15 cellular contexts compared by ENCODE assay signal in the genomic region with DNA sequence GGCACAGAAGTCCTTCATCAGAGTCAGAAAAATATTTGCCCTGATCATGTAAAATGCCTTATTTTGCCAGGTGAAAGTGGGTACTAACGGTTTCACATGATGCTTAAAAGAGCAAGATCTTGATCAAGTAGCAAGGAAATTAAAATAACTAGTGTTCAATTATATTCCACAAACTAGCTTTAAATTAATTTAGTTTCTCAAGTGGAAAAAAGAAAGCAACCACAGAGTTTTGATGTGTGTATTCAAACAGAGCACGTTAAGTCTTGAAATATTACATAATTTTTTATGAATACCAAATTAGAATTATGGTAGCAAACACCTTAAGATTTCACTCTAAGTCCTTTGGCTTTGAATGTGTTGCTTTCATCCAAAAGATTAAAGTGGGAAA. TPM values are rescaled to one million over a fixed set of nuclear protein-coding genes. Genes with fewer than 3 reads are reported as not detected.
DNase-seq lines count a peak whose midpoint lies in the region; ATAC-seq, FAIRE-seq and TF ChIP-seq lines count a peak whose summit lies in the region.
"Had no signal": no experiment of that assay in that cellular context is flagged by ENCODE, and none has a peak within 500 bp of the region (broad histone marks: within the 10 kb centered on the region; RNA-seq: fewer than 3 reads in every experiment).

No MANE protein-coding gene starts in this region.

- TF ChIP-seq CTCF in pancreas (IDR thresholded peaks at IDR 0.05): no peak

- 80 to 88% methylated on average over 2 of the region's 2 CpGs for WGBS in pancreas, 2 donors

- no peak overlapping the region for H3K27ac ChIP-seq in pancreas

- H3K36me3 ChIP-seq in pancreas: no peaks in the 10 kb centered on the region
- H3K36me3 ChIP-seq: left lung had no signal

- H3K4me3 ChIP-seq in pancreas: no peak overlapping the region
- H3K4me3 ChIP-seq: left lung had no signal

- DNase-seq in activated T-cell treated with anti-CD3 and anti-CD28 coated beads, Interleukin-2, amount 50 U/mL, for 4 hours: no peak
- DNase-seq in activated T-cell treated with anti-CD3 and anti-CD28 coated beads for 4 hours: no peak
- no peak for DNase-seq in activated naive CD8-positive, alpha-beta T cell treated with anti-CD3 and anti-CD28 coated beads for 36 hours
- no peak for DNase-seq in pancreas
- DNase-seq in NCI-H1436 (lab: John Stamatoyannopoulos, UW): no peak
- DNase-seq in AG08395 (ENCODE audit: low spot score): no peak
- DNase-seq: caudate nucleus, foreskin fibroblast, left lung, NCI-H345, T1000 had no signal

- no peaks in the 10 kb centered on the region for H3K27me3 Mint-ChIP-seq in activated T-cell treated with anti-CD3 and anti-CD28 coated beads, Interleukin-2, amount 50 U/mL, for 4 hours (ENCODE audit: low read depth)
- H3K27me3 Mint-ChIP-seq in activated naive CD8-positive, alpha-beta T cell treated with anti-CD3 and anti-CD28 coated beads for 36 hours: no peaks in the 10 kb centered on the region
- H3K27me3 Mint-ChIP-seq: progenitor cell of endocrine pancreas had no signal

- H3K9me3 ChIP-seq in pancreas: no peaks in the 10 kb centered on the region
- H3K9me3 ChIP-seq: left lung had no signal

- peaks cover 9 to 12% (median 10%) of the 10 kb centered on the region in 3 donors for H3K4me1 ChIP-seq in pancreas

- no peaks in the 10 kb centered on the region for H3K9me3 Mint-ChIP-seq in activated T-cell treated with anti-CD3 and anti-CD28 coated beads, Interleukin-2, amount 50 U/mL, for 4 hours
- peaks cover 1% of the 10 kb centered on the region for H3K9me3 Mint-ChIP-seq in activated naive CD8-positive, alpha-beta T cell treated with anti-CD3 and anti-CD28 coated beads for 36 hours

- H3K36me3 Mint-ChIP-seq in activated T-cell treated with anti-CD3 and anti-CD28 coated beads, Interleukin-2, amount 50 U/mL, for 4 hours (ENCODE audit: insufficient read depth): no peaks in the 10 kb centered on the region
- peaks cover 17% of the 10 kb centered on the region for H3K36me3 Mint-ChIP-seq in activated naive CD8-positive, alpha-beta T cell treated with anti-CD3 and anti-CD28 coated beads for 36 hours

- intact Hi-C loops in pancreas (cut with DNase I): no loop called here

- peak; percentile 9 for FAIRE-seq in pancreas (lab: Jason Lieb, UNC)

- peak overlapping the region; percentile 76 for H3K4me3 Mint-ChIP-seq in activated T-cell treated with anti-CD3 and anti-CD28 coated beads, Interleukin-2, amount 50 U/mL, for 4 hours
- H3K4me3 Mint-ChIP-seq in activated naive CD8-positive, alpha-beta T cell treated with anti-CD3 and anti-CD28 coated beads for 36 hours: peak overlapping the region; percentile 81

- no peaks in the 10 kb centered on the region for H3K27me3 ChIP-seq in pancreas
- H3K27me3 ChIP-seq: left lung had no signal

- peak overlapping the region; percentile 85 for H3K27ac Mint-ChIP-seq in activated naive CD8-positive, alpha-beta T cell treated with anti-CD3 and anti-CD28 coated beads for 36 hours

- ATAC-seq in activated T-cell treated with anti-CD3 and anti-CD28 coated beads, Interleukin-2, amount 50 U/mL, for 4 hours: no peak
- peak; percentile 10 for ATAC-seq in HG03196 (IDR thresholded peaks at IDR 0.05; ENCODE audit: unreplicated experiment)
- no peak for ATAC-seq in pancreas
- no peak for ATAC-seq in GM21619 (IDR thresholded peaks at IDR 0.05; ENCODE audit: unreplicated experiment)
- ATAC-seq: Right ventricle myocardium inferior had no signal

- peaks cover 83% of the 10 kb centered on the region for H3K4me1 Mint-ChIP-seq in activated T-cell treated with anti-CD3 and anti-CD28 coated beads, Interleukin-2, amount 50 U/mL, for 4 hours (ENCODE audit: low read depth)
- H3K4me1 Mint-ChIP-seq in activated naive CD8-positive, alpha-beta T cell treated with anti-CD3 and anti-CD28 coated beads for 36 hours: peaks cover 76% of the 10 kb centered on the region

RNA-seq across cellular contexts. Expression of a gene that starts 47.3 kb away (rescaled TPM):
- 10 to 100 TPM; 64.3 to 79.2 (median 78.1) TPM for total RNA-seq in activated T-cell treated with anti-CD3 and anti-CD28 coated beads, Interleukin-2, amount 50 U/mL, for 4 hours
- total RNA-seq in activated naive CD8-positive, alpha-beta T cell treated with anti-CD3 and anti-CD28 coated beads for 36 hours: 100 to 1,000 TPM; 111 to 118 TPM
- total RNA-seq in pancreas: 10 to 100 TPM in 2 of 6 donors, 1 to 10 TPM in 4; 5.6 to 17.8 (median 7.9) TPM
- 1 to 10 TPM; 3.6 to 4.3 TPM for polyA plus RNA-seq in pancreas
